In genomic region chr4:123346944-123347343, GRCh38 we compare ENCODE assay signal across 16 cellular contexts.
"Had no signal": no experiment of that assay in that cellular context is flagged by ENCODE, and none has a peak within 500 bp of the region (broad histone marks: within the 10 kb centered on the region; RNA-seq: fewer than 3 reads in every experiment).

No MANE protein-coding gene starts in this region.

- H3K36me3 ChIP-seq: esophagus muscularis mucosa, heart right ventricle, left ventricle myocardium inferior, ovary, sigmoid colon had no signal

- ATAC-seq: heart right ventricle had no signal

- DNase-seq: activated B cell treated with CpG ODN at 0.5 μM for 24 hours; activated CD4-positive, alpha-beta T cell treated with anti-CD3 and anti-CD28 coated beads, Interleukin-2, amount 10 ng/mL, durations not matched to agents 24 days and 14 days; activated naive CD4-positive, alpha-beta T cell treated with anti-CD3 and anti-CD28 coated beads for 36 hours; heart right ventricle; left ventricle myocardium inferior; mesenchymal stem cell; ovary; sigmoid colon; stimulated activated CD4-positive, alpha-beta T cell treated with anti-CD3 and anti-CD28 coated beads, Interleukin-2, amount 100 ng/mL, for 24 hours; stimulated activated naive CD4-positive, alpha-beta T cell; substantia nigra; trophoblast cell had no signal

- H3K27ac ChIP-seq: esophagus muscularis mucosa, heart right ventricle, left ventricle myocardium inferior, ovary had no signal

- H3K9me3 ChIP-seq: esophagus muscularis mucosa, heart right ventricle, left ventricle myocardium inferior, ovary, sigmoid colon had no signal

- H3K4me3 ChIP-seq: esophagus muscularis mucosa, heart right ventricle, ovary, sigmoid colon had no signal

- FAIRE-seq: colon, frontal cortex, keratinocyte had no signal

- H3K27me3 ChIP-seq: esophagus muscularis mucosa, heart right ventricle, ovary, sigmoid colon had no signal
